ENCODE assay signal across 23 cellular contexts in the genomic region with DNA sequence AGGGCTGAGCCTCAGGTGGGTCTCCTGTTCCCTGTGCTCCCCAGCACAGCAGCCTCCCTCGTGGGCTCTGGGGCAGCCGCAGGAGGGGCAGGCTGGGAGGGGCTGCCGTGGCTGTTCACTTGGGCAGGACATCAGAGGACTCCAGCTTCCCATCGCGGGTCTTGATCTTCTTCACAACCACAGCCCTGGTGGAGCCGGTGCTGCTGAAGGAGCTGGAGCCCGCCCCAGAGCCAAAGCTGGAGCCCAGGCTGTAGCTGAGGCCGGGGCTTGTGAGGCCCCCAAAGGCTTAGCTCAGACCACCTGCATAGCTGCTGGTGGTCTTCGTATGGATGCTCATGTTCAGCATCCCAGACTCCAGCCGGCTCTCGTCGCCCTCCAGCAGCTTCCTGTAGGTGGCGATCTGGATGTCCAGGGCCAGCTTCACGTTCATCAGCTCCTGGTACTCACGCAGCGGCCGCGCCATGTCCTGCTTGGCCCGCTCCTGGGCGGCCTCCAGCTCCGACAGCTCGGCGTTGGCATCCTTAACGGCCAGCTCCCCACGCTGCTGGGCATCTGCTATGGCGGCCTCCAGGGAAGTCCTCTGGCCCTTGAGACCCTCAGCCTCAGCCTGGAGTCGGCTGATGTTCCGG.
DNase-seq lines count a peak whose midpoint lies in the region; ATAC-seq and TF ChIP-seq lines count a peak whose summit lies in the region.
"Had no signal": no experiment of that assay in that cellular context is flagged by ENCODE, and none has a peak within 500 bp of the region (broad histone marks: within the 10 kb centered on the region; RNA-seq: fewer than 3 reads in every experiment).

No MANE protein-coding gene starts in this region.

- H3K36me3 Mint-ChIP-seq in chondrocyte (ENCODE audit: low read depth) (no peaks in the 10 kb centered on the region), progenitor cell of endocrine pancreas (ENCODE audit: insufficient read depth) (no peaks in the 10 kb centered on the region)
- H3K36me3 Mint-ChIP-seq: CD4-positive, CD25-positive, alpha-beta regulatory T cell; naive B cell had no signal

- H2AFZ ChIP-seq in DND-41 (ENCODE audit: low read depth, low read length) = no peak overlapping the region
- H2AFZ ChIP-seq in Loucy (ENCODE audit: low read length) = no peak overlapping the region
- H2AFZ ChIP-seq: PC-9 had no signal

- H3K4me3 ChIP-seq in DND-41 (ENCODE audit: low read depth in 1 of 2, low read length in 2 of 2) = no peak overlapping the region
- H3K4me3 ChIP-seq in Loucy (ENCODE audit: low read length, poor library complexity, severe bottlenecking) = no peak overlapping the region
- H3K4me3 ChIP-seq: PC-9, right atrium auricular region, transverse colon had no signal

- H3K27me3 ChIP-seq in DND-41 (ENCODE audit: insufficient read depth, low read length, poor library complexity) = peaks cover 14% of the 10 kb centered on the region
- no peaks in the 10 kb centered on the region for H3K27me3 ChIP-seq in Loucy (ENCODE audit: insufficient read depth, low read length, poor library complexity, severe bottlenecking)
- H3K27me3 ChIP-seq: right atrium auricular region had no signal

- no peaks in the 10 kb centered on the region for H3K79me2 ChIP-seq in DND-41 (ENCODE audit: insufficient read depth, low read length)
- H3K79me2 ChIP-seq in Loucy (ENCODE audit: insufficient read depth, low read length) = no peaks in the 10 kb centered on the region

- ATAC-seq in DND-41 (ENCODE audit: insufficient read depth, low read depth) = no peak
- no peak for ATAC-seq in HG03108 (IDR thresholded peaks at IDR 0.05; ENCODE audit: unreplicated experiment)
- ATAC-seq in GM18867 (IDR thresholded peaks at IDR 0.05; ENCODE audit: unreplicated experiment) = no peak
- ATAC-seq in HG03135 (IDR thresholded peaks at IDR 0.05; ENCODE audit: unreplicated experiment) = no peak
- ATAC-seq: activated naive CD8-positive, alpha-beta T cell treated with anti-CD3 and anti-CD28 coated beads, Interleukin-2, amount 50 U/mL, for 24 hours had no signal

- no peaks in the 10 kb centered on the region for H3F3A ChIP-seq in Loucy (ENCODE audit: low read depth)

- peaks cover 19% of the 10 kb centered on the region for H3K27me3 Mint-ChIP-seq in chondrocyte (ENCODE audit: low read depth)
- H3K27me3 Mint-ChIP-seq in progenitor cell of endocrine pancreas = peaks cover 30% of the 10 kb centered on the region

- no peak overlapping the region for H3K4me3 Mint-ChIP-seq in chondrocyte (ENCODE audit: unreplicated experiment)
- no peak overlapping the region for H3K4me3 Mint-ChIP-seq in progenitor cell of endocrine pancreas (ENCODE audit: low read depth)
- H3K4me3 Mint-ChIP-seq: activated naive CD8-positive, alpha-beta T cell treated with anti-CD3 and anti-CD28 coated beads, Interleukin-2, amount 50 U/mL, for 24 hours; activated T-cell treated with anti-CD3 and anti-CD28 coated beads, Interleukin-2, amount 50 U/mL, for 24 hours; CD4-positive, CD25-positive, alpha-beta regulatory T cell; naive B cell had no signal

- TF ChIP-seq CTCF in DND-41 (IDR thresholded peaks at IDR 0.05; ENCODE audit: borderline replicate concordance, extremely low read depth, low read length, poor library complexity, severe bottlenecking) = peak; percentile 37
- peak; percentile 33; the same call in 1 of the 2 replicates for TF ChIP-seq CTCF in Loucy (conservative IDR thresholded peaks at IDR 0.05; ENCODE audit: low read length)
- TF ChIP-seq CTCF in chondrocyte (IDR thresholded peaks at IDR 0.05) = peak; percentile 24
- TF ChIP-seq CTCF in progenitor cell of endocrine pancreas (IDR thresholded peaks at IDR 0.05; ENCODE audit: unreplicated experiment) = peak; percentile 20

- H3K9me3 Mint-ChIP-seq in chondrocyte (ENCODE audit: low read depth) (no peaks in the 10 kb centered on the region), progenitor cell of endocrine pancreas (ENCODE audit: low read depth) (no peaks in the 10 kb centered on the region)
- H3K9me3 Mint-ChIP-seq: activated naive CD8-positive, alpha-beta T cell treated with anti-CD3 and anti-CD28 coated beads, Interleukin-2, amount 50 U/mL, for 24 hours; activated T-cell treated with anti-CD3 and anti-CD28 coated beads, Interleukin-2, amount 50 U/mL, for 24 hours; CD4-positive, CD25-positive, alpha-beta regulatory T cell; naive B cell had no signal

- no peaks in the 10 kb centered on the region for H3K36me3 ChIP-seq in DND-41 (ENCODE audit: insufficient read depth, low read length)
- no peaks in the 10 kb centered on the region for H3K36me3 ChIP-seq in Loucy (ENCODE audit: insufficient read depth, low read length)
- H3K36me3 ChIP-seq: right atrium auricular region, transverse colon had no signal

- H3K9me2 ChIP-seq in Loucy (replicated peaks; ENCODE audit: low read depth, low read length) = no peaks in the 10 kb centered on the region

- H4K20me1 ChIP-seq in DND-41 (ENCODE audit: insufficient read depth, low read length) (no peaks in the 10 kb centered on the region; the same call in none of the 2 replicates), Loucy (ENCODE audit: insufficient read depth, low read length, poor library complexity, severe bottlenecking) (no peaks in the 10 kb centered on the region)

- no peak overlapping the region for H3K27ac ChIP-seq in DND-41 (ENCODE audit: low read length)
- H3K27ac ChIP-seq: PC-9, right atrium auricular region, transverse colon had no signal

- H3K4me2 ChIP-seq in DND-41 (ENCODE audit: insufficient read depth, low read length) (no peak overlapping the region), Loucy (ENCODE audit: low read depth, low read length, poor library complexity, severe bottlenecking) (no peak overlapping the region)
- H3K4me2 ChIP-seq: PC-9 had no signal

- no peak for DNase-seq in DND-41
- no peak for DNase-seq in chondrocyte (ENCODE audit: low spot score)
- no peak for DNase-seq in progenitor cell of endocrine pancreas (ENCODE audit: low spot score, unreplicated experiment)
- DNase-seq: activated CD4-positive, alpha-beta T cell treated with anti-CD3 and anti-CD28 coated beads for 48 hours; activated naive CD8-positive, alpha-beta T cell treated with anti-CD3 and anti-CD28 coated beads, Interleukin-2, amount 50 U/mL, for 24 hours; activated T-cell treated with anti-CD3 and anti-CD28 coated beads, Interleukin-2, amount 50 U/mL, for 24 hours; CD4-positive, CD25-positive, alpha-beta regulatory T cell; cerebellar nuclear complex; IMR-90; naive B cell; NCI-H1105; NCI-H187 treated with DMSO at 0.1 percent for 48 hours; NCI-H2171 treated with DMSO at 0.1 percent for 48 hours; NCI-H524; PC-9; SHP77; stimulated activated CD4-positive, alpha-beta T cell treated with anti-CD3 and anti-CD28 coated beads, Interleukin-2, amount 100 ng/mL, for 24 hours; transverse colon had no signal

- H3K27ac Mint-ChIP-seq in chondrocyte (ENCODE audit: unreplicated experiment) = no peak overlapping the region
- H3K27ac Mint-ChIP-seq in progenitor cell of endocrine pancreas = no peak overlapping the region
- H3K27ac Mint-ChIP-seq: activated naive CD8-positive, alpha-beta T cell treated with anti-CD3 and anti-CD28 coated beads, Interleukin-2, amount 50 U/mL, for 24 hours; activated T-cell treated with anti-CD3 and anti-CD28 coated beads, Interleukin-2, amount 50 U/mL, for 24 hours; CD4-positive, CD25-positive, alpha-beta regulatory T cell; naive B cell had no signal

- H3K4me1 ChIP-seq in DND-41 (ENCODE audit: insufficient read depth, low read length) = no peaks in the 10 kb centered on the region
- no peaks in the 10 kb centered on the region for H3K4me1 ChIP-seq in Loucy (ENCODE audit: insufficient read depth, low read length, poor library complexity, severe bottlenecking)
- H3K4me1 ChIP-seq: right atrium auricular region, transverse colon had no signal

- no peaks in the 10 kb centered on the region for H3K9me3 ChIP-seq in DND-41 (ENCODE audit: insufficient read depth, low read length, severe bottlenecking)
- no peaks in the 10 kb centered on the region for H3K9me3 ChIP-seq in Loucy (ENCODE audit: insufficient read depth, low read depth, low read length)
- H3K9me3 ChIP-seq: right atrium auricular region, transverse colon had no signal

- H3K9ac ChIP-seq in DND-41 (ENCODE audit: low read depth, low read length) (no peak overlapping the region), Loucy (ENCODE audit: low read depth, low read length, poor library complexity, severe bottlenecking) (no peak overlapping the region)

- H3K4me1 Mint-ChIP-seq in chondrocyte (ENCODE audit: low read depth) (peaks cover 9% of the 10 kb centered on the region), progenitor cell of endocrine pancreas (ENCODE audit: low read depth) (peaks cover 3% of the 10 kb centered on the region)
- H3K4me1 Mint-ChIP-seq: activated naive CD8-positive, alpha-beta T cell treated with anti-CD3 and anti-CD28 coated beads, Interleukin-2, amount 50 U/mL, for 24 hours; naive B cell had no signal
